ENCODE assay signal across 8 cellular contexts in the genomic region with DNA sequence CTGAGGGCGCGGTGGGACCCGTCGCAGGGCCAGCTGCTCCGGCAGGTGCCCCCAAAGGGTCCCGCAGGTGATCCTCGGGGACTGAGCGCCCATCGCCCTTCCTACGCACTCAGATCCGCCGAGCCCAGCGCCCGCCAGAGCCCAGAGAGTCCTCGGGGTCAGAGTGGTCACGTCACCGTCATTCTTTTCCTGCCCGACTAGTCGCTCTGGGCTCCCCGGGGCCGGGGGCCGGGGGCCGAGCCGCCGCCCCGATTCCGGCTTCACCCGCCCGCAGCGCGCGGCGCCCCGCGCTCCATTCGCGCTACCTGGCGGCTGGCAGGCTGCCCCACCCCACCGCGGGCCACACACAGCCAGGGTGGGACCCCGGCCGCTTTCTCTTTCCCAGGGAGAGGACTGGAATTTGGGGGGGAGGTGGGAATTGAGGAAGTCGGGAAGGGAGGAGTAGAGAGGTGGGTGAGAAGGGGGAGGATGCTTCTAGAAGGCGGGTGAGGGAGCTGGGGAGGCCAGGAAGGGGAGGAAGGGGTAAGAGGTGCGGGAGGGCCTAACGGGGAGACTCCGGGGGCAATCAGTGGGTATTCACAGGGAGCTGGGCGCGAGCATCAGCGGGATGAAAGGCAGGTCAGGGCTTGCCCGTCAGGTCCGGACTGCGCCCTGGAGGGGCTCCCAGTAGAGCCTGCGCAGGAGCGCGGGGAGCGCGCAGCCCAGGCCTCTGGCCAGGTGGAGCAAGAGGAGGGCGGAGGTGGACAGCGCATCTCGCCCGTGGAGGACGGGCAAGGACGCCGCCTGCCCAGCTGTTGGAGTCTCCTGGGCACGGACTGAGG. TPM values are rescaled to one million over a fixed set of nuclear protein-coding genes. Genes with fewer than 3 reads are reported as not detected.
DNase-seq lines count a peak whose midpoint lies in the region; ATAC-seq and TF ChIP-seq lines count a peak whose summit lies in the region.

No MANE protein-coding gene starts in this region.

- 2 to 3% methylated on average over 60 to 66 of the region's 66 CpGs for WGBS in esophagus, 2 donors

- H3K4me1 Mint-ChIP-seq in T-helper 2 cell treated with Interferon-gamma antibody and Interleukin-4, amounts not matched to agents 5 μg/mL and 100 μg/mL, for 36 hours (ENCODE audit: low read depth) = peaks cover 19% of the 10 kb centered on the region
- peaks cover 0 to 13% of the 10 kb centered on the region in 2 donors for H3K4me1 Mint-ChIP-seq in natural killer cell

- peak in 2 of 3 donors; percentile 42 to 55 for ATAC-seq in natural killer cell

- H3K36me3 Mint-ChIP-seq in T-helper 2 cell treated with Interferon-gamma antibody and Interleukin-4, amounts not matched to agents 5 μg/mL and 100 μg/mL, for 36 hours (ENCODE audit: low read depth) = no peaks in the 10 kb centered on the region
- H3K36me3 Mint-ChIP-seq in natural killer cell = no peaks in the 10 kb centered on the region

- no peak for TF ChIP-seq CTCF in natural killer cell (IDR thresholded peaks at IDR 0.05)

- DNase-seq in HAP-1 (ENCODE audit: low spot score in 2 of 2) (peak in 1 of 2 experiments; percentile 21), natural killer cell (no peak), COLO829 (ENCODE audit: low spot score) (no peak), GM19238 (ENCODE audit: insufficient read length, low spot score) (no peak), amniotic stem cell (lab: John Stamatoyannopoulos, UW) (no peak), NCI-H2171 treated with DMSO at 0.1 percent for 48 hours (lab: John Stamatoyannopoulos, UW) (no peak)
- peak; percentile 23 for DNase-seq in T-helper 2 cell treated with Interferon-gamma antibody and Interleukin-4, amounts not matched to agents 5 μg/mL and 100 μg/mL, for 36 hours (ENCODE audit: low spot score)

- in situ Hi-C loops in HAP-1 (cut with MboI; ENCODE audit: low sequenced_read_pairs) = loop anchor here (25.0 kb wide), 1 partner anchor 638 kb away; a partner anchor contains a TSS

- H3K4me3 ChIP-seq in HAP-1 (peak overlapping the region; percentile 32), esophagus (ENCODE audit: low read depth in 1 of 2, low read length in 2 of 2) (peak overlapping the region; percentile 34 to 58)

- no peaks in the 10 kb centered on the region for H3K9me3 Mint-ChIP-seq in T-helper 2 cell treated with Interferon-gamma antibody and Interleukin-4, amounts not matched to agents 5 μg/mL and 100 μg/mL, for 36 hours
- no peaks in the 10 kb centered on the region for H3K9me3 Mint-ChIP-seq in natural killer cell

- H3K27ac Mint-ChIP-seq in T-helper 2 cell treated with Interferon-gamma antibody and Interleukin-4, amounts not matched to agents 5 μg/mL and 100 μg/mL, for 36 hours = peak overlapping the region; percentile 88
- H3K27ac Mint-ChIP-seq in natural killer cell = peak overlapping the region in 1 of 2 donors; percentile 76

- H3K27ac ChIP-seq in esophagus (ENCODE audit: low read depth in 2 of 2, low read length in 1 of 2) = no peak overlapping the region

- H3K4me1 ChIP-seq in HAP-1 = peaks cover 4% of the 10 kb centered on the region
- H3K4me1 ChIP-seq in esophagus (ENCODE audit: control insufficient read depth in 2 of 2, insufficient read depth in 2 of 2, low read length in 1 of 2) = peaks cover 0 to 3% of the 10 kb centered on the region in 2 donors

- H3K27me3 ChIP-seq in HAP-1 (ENCODE audit: low read depth) (no peaks in the 10 kb centered on the region), esophagus (ENCODE audit: control insufficient read depth in 1 of 2, insufficient read depth in 2 of 2, low read length in 2 of 2) (peaks cover 0 to 3% of the 10 kb centered on the region in 2 donors)

- intact Hi-C loops in natural killer cell (cut with micrococcal nuclease) = no loop called here

- peak overlapping the region; percentile 81 for H3K4me3 Mint-ChIP-seq in T-helper 2 cell treated with Interferon-gamma antibody and Interleukin-4, amounts not matched to agents 5 μg/mL and 100 μg/mL, for 36 hours
- peak overlapping the region; percentile 81 for H3K4me3 Mint-ChIP-seq in natural killer cell

- peaks cover 18% of the 10 kb centered on the region for H3K27me3 Mint-ChIP-seq in T-helper 2 cell treated with Interferon-gamma antibody and Interleukin-4, amounts not matched to agents 5 μg/mL and 100 μg/mL, for 36 hours (ENCODE audit: low read depth)
- peaks cover 32 to 41% of the 10 kb centered on the region in 2 donors for H3K27me3 Mint-ChIP-seq in natural killer cell (ENCODE audit: low read depth in 2 of 2)

- H3K9me3 ChIP-seq in HAP-1 (no peaks in the 10 kb centered on the region), esophagus (ENCODE audit: control insufficient read depth in 2 of 2, insufficient read depth in 1 of 2, low read depth in 1 of 2, low read length in 1 of 2) (no peaks in the 10 kb centered on the region)

- H3K36me3 ChIP-seq in HAP-1 (replicated peaks) = no peaks in the 10 kb centered on the region
- H3K36me3 ChIP-seq in esophagus (ENCODE audit: control insufficient read depth in 2 of 2, insufficient read depth in 2 of 2, low read length in 1 of 2) = no peaks in the 10 kb centered on the region

RNA-seq across cellular contexts. Expression of a gene that starts 36.0 kb away (rescaled TPM):
- polyA plus RNA-seq in esophagus = 10 to 100 TPM; 24.6 to 27.7 TPM
- not detected for total RNA-seq in natural killer cell
